Comparison of ENCODE assay signal across 9 cellular contexts in the genomic region with DNA sequence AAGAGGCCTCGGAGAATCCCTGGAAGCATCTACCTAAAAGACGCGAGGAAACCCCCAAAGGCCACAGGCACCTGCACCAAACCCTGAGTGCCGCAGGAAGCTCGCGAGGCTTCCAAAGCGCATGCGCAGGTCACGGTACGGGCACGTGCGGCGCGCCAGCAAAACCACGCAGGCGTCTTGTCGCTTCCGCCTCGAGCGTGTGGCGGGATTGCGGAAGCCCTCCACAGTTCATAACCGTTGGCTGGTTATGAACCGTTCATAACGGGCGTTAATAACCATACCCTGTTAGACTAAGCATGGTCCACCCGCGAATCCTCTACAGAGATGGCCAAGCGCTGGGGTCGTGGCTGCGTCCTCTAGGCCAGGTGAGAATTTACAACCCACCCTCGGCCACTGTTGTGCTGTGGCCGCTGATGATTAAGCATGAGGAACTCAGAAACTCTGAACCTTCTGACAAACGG. TPM values are rescaled to one million over a fixed set of nuclear protein-coding genes. Genes with fewer than 3 reads are reported as not detected.
A peak's percentile ranks its signal among the peaks of the same experiment; 100 is the strongest.
DNase-seq lines count a peak whose midpoint lies in the region; ATAC-seq and TF ChIP-seq lines count a peak whose summit lies in the region.
"Had no signal": no experiment of that assay in that cellular context is flagged by ENCODE, and none has a peak within 500 bp of the region (broad histone marks: within the 10 kb centered on the region; RNA-seq: fewer than 3 reads in every experiment).

No MANE protein-coding gene starts in this region.

- H3K9me3 Mint-ChIP-seq in activated CD4-positive, alpha-beta T cell treated with anti-CD3 and anti-CD28 coated beads for 36 hours (ENCODE audit: low read depth) = peaks cover 2% of the 10 kb centered on the region

- DNase-seq in activated CD4-positive, alpha-beta T cell treated with anti-CD3 and anti-CD28 coated beads for 36 hours = peak; percentile 83
- DNase-seq in choroid plexus epithelial cell (ENCODE audit: low read depth) = peak; percentile 45
- peak; percentile 67 to 69 for DNase-seq in stimulated activated CD8-positive, alpha-beta memory T cell treated with anti-CD3 and anti-CD28 coated beads, Interleukin-4, amount 100 ng/mL, for 4 hours (ENCODE audit: low read depth in 2 of 2, low spot score in 1 of 2)

- POLR2A ChIA-PET in activated CD4-positive, alpha-beta T cell treated with anti-CD3 and anti-CD28 coated beads for 36 hours (lab: Charles Lee) = interaction anchor here (0.6 kb wide), 2 partner anchors 203 to 602 kb away, joined by 3 to 9 read pairs; no protein-coding TSS in a partner anchor

- H3K27me3 ChIP-seq in mucosa of rectum (ENCODE audit: control insufficient read depth in 2 of 2, insufficient read depth in 2 of 2, low read length in 2 of 2) = no peaks in the 10 kb centered on the region

- ATAC-seq in HG02759 (IDR thresholded peaks at IDR 0.05; ENCODE audit: unreplicated experiment) = peak; percentile 75
- ATAC-seq in activated CD4-positive, alpha-beta T cell treated with anti-CD3 and anti-CD28 coated beads for 36 hours = peak; percentile 63
- ATAC-seq in GM21360 (IDR thresholded peaks at IDR 0.05; ENCODE audit: unreplicated experiment) = no peak
- ATAC-seq in GM18519 (IDR thresholded peaks at IDR 0.05; ENCODE audit: low FRiP score, unreplicated experiment) = no peak

- TF ChIP-seq CTCF in 22Rv1 (IDR thresholded peaks at IDR 0.05) = 0 out of 2 replicates have a peak, but pooled peaks have one; percentile 2
- TF ChIP-seq CTCF in choroid plexus epithelial cell (conservative IDR thresholded peaks at IDR 0.05; ENCODE audit: low read depth, low read length) = no peak

- CTCF ChIA-PET in activated CD4-positive, alpha-beta T cell treated with anti-CD3 and anti-CD28 coated beads for 36 hours (lab: Charles Lee) = interaction anchor here (0.6 to 6.3 kb wide), 14 partner anchors 12 to 309 kb away, joined by 3 to 43 read pairs (median 5); partner anchors contain the start of gene SLC35E4

- peaks cover 0 to 5% of the 10 kb centered on the region in 2 donors for H3K4me1 ChIP-seq in mucosa of rectum (ENCODE audit: control insufficient read depth in 2 of 2, insufficient read depth in 2 of 2, low read length in 2 of 2)
- H3K4me1 ChIP-seq: BLaER1 treated with 17β-estradiol and CSF1 and Interleukin-3, amounts not matched to agents 10 nM and 100 nM had no signal

- intact Hi-C loops in activated CD4-positive, alpha-beta T cell treated with anti-CD3 and anti-CD28 coated beads for 36 hours (cut with DNase I, micrococcal nuclease) = no loop called here

- peak overlapping the region; percentile 66 for H3K4me3 Mint-ChIP-seq in activated CD4-positive, alpha-beta T cell treated with anti-CD3 and anti-CD28 coated beads for 36 hours

- peak overlapping the region; percentile 82 for H3K27ac Mint-ChIP-seq in activated CD4-positive, alpha-beta T cell treated with anti-CD3 and anti-CD28 coated beads for 36 hours

- H3K4me3 ChIP-seq in choroid plexus epithelial cell (ENCODE audit: low read depth, low read length) = peak overlapping the region; percentile 43
- H3K4me3 ChIP-seq in mucosa of rectum (ENCODE audit: low read length in 2 of 2) = peak overlapping the region; percentile 60 to 63
- H3K4me3 ChIP-seq: BLaER1 treated with 17β-estradiol and CSF1 and Interleukin-3, amounts not matched to agents 10 nM and 100 nM had no signal

- peaks cover 9% of the 10 kb centered on the region for H3K4me1 Mint-ChIP-seq in activated CD4-positive, alpha-beta T cell treated with anti-CD3 and anti-CD28 coated beads for 36 hours

- peak overlapping the region; percentile 86 for H3K27ac ChIP-seq in 22Rv1
- H3K27ac ChIP-seq in mucosa of rectum (ENCODE audit: low read depth in 2 of 2, low read length in 2 of 2) = no peak overlapping the region
- H3K27ac ChIP-seq: BLaER1 treated with 17β-estradiol and CSF1 and Interleukin-3, amounts not matched to agents 10 nM and 100 nM had no signal

- peaks cover 6% of the 10 kb centered on the region for H3K36me3 Mint-ChIP-seq in activated CD4-positive, alpha-beta T cell treated with anti-CD3 and anti-CD28 coated beads for 36 hours (ENCODE audit: low read depth)

- peak overlapping the region in 1 of 2 donors; percentile 39 for H3K9ac ChIP-seq in mucosa of rectum (ENCODE audit: low read depth in 1 of 2, low read length in 2 of 2)
- H3K9ac ChIP-seq: BLaER1 treated with 17β-estradiol and CSF1 and Interleukin-3, amounts not matched to agents 10 nM and 100 nM had no signal

- H3K27me3 Mint-ChIP-seq in activated CD4-positive, alpha-beta T cell treated with anti-CD3 and anti-CD28 coated beads for 36 hours = no peaks in the 10 kb centered on the region

- no peaks in the 10 kb centered on the region for H3K9me3 ChIP-seq in mucosa of rectum (ENCODE audit: control insufficient read depth in 2 of 2, low read length in 2 of 2)
- H3K9me3 ChIP-seq: BLaER1 treated with 17β-estradiol and CSF1 and Interleukin-3, amounts not matched to agents 10 nM and 100 nM had no signal

- H3K36me3 ChIP-seq in mucosa of rectum (ENCODE audit: control insufficient read depth in 2 of 2, insufficient read depth in 2 of 2, low read length in 2 of 2) = peaks cover 8 to 18% of the 10 kb centered on the region in 2 donors

RNA-seq across cellular contexts. Expression of gene MORC2, which starts 46.4 kb away (rescaled TPM):
- 10 to 100 TPM; 24.0 to 24.1 TPM for total RNA-seq in activated CD4-positive, alpha-beta T cell treated with anti-CD3 and anti-CD28 coated beads for 36 hours

RNA-seq across cellular contexts. Expression of gene TUG1, which starts 46.9 kb away (rescaled TPM):
- total RNA-seq in activated CD4-positive, alpha-beta T cell treated with anti-CD3 and anti-CD28 coated beads for 36 hours = 10 to 100 TPM; 46.8 to 56.4 TPM

Comparison
In these comparisons a context has a peak if more than half of its experiments do, and no peak if none do; other contexts are left out.
1. ATAC-seq: peak in HG02759 (single experiment) and activated CD4-positive, alpha-beta T cell treated with anti-CD3 and anti-CD28 coated beads for 36 hours (single experiment); none in GM21360 (single experiment) and GM18519 (single experiment).
2. Peak in every context shown above with its lines, with median percentiles within 50 percentile points of each other: DNase-seq.